10 cellular contexts compared by ENCODE assay signal in genomic region chr1:91731815-91732214, GRCh38.
DNase-seq lines count a peak whose midpoint lies in the region; ATAC-seq and TF ChIP-seq lines count a peak whose summit lies in the region.
"Had no signal": no experiment of that assay in that cellular context is flagged by ENCODE, and none has a peak within 500 bp of the region (broad histone marks: within the 10 kb centered on the region; RNA-seq: fewer than 3 reads in every experiment).

No MANE protein-coding gene starts in this region.

- POLR2A ChIA-PET in CD8-positive, alpha-beta T cell (lab: Charles Lee) = no interaction called here

- peak overlapping the region; percentile 37 for H3K27ac Mint-ChIP-seq in CD8-positive, alpha-beta T cell
- peak overlapping the region; percentile 27 for H3K27ac Mint-ChIP-seq in chondrocyte (ENCODE audit: unreplicated experiment)

- H3K9me3 ChIP-seq in CD8-positive, alpha-beta T cell (ENCODE audit: low read length) = no peaks in the 10 kb centered on the region
- H3K9me3 ChIP-seq in gastrocnemius medialis = no peaks in the 10 kb centered on the region
- H3K9me3 ChIP-seq: tibial artery had no signal

- no peaks in the 10 kb centered on the region for H3K36me3 ChIP-seq in CD8-positive, alpha-beta T cell (ENCODE audit: insufficient read depth, low read length)
- no peaks in the 10 kb centered on the region for H3K36me3 ChIP-seq in gastrocnemius medialis

- peak overlapping the region; percentile 44 for H3K4me3 Mint-ChIP-seq in CD8-positive, alpha-beta T cell
- no peak overlapping the region for H3K4me3 Mint-ChIP-seq in chondrocyte (ENCODE audit: unreplicated experiment)

- H3K9me3 Mint-ChIP-seq in CD8-positive, alpha-beta T cell = no peaks in the 10 kb centered on the region
- H3K9me3 Mint-ChIP-seq in chondrocyte (ENCODE audit: low read depth) = no peaks in the 10 kb centered on the region

- peaks cover 32% of the 10 kb centered on the region for H3K4me1 ChIP-seq in CD8-positive, alpha-beta T cell (ENCODE audit: insufficient read depth, low read length)
- peaks cover 57 to 62% of the 10 kb centered on the region in 2 donors for H3K4me1 ChIP-seq in gastrocnemius medialis

- intact Hi-C loops in CD8-positive, alpha-beta T cell (cut with DNase I, micrococcal nuclease) = loop anchor here in 1 of 2 experiments (5.0 kb wide), 1 partner anchor 70 kb away; no protein-coding TSS in a partner anchor
- intact Hi-C loops in gastrocnemius medialis (cut with DNase I; ENCODE audit: low total_unique reads) = loop anchor here (5.0 kb wide), 1 partner anchor 155 kb away; the partner anchor contains the start of gene TGFBR3

- H3K4me1 Mint-ChIP-seq in CD8-positive, alpha-beta T cell (ENCODE audit: low read depth) = peaks cover 51% of the 10 kb centered on the region
- H3K4me1 Mint-ChIP-seq in chondrocyte (ENCODE audit: low read depth) = peaks cover 31% of the 10 kb centered on the region

- H3K36me3 Mint-ChIP-seq in CD8-positive, alpha-beta T cell = peaks cover 30% of the 10 kb centered on the region
- no peaks in the 10 kb centered on the region for H3K36me3 Mint-ChIP-seq in chondrocyte (ENCODE audit: low read depth)

- in situ Hi-C loops in gastrocnemius medialis (cut with MboI; ENCODE audit: low sequenced_read_pairs in 4 of 4) (no loop called here), G401 (cut with HindIII; ENCODE audit: low sequenced_read_pairs) (no loop called here)

- H3K4me3 ChIP-seq in CD8-positive, alpha-beta T cell (ENCODE audit: low read depth, low read length) = no peak overlapping the region
- H3K4me3 ChIP-seq in gastrocnemius medialis = no peak overlapping the region
- H3K4me3 ChIP-seq: tibial artery had no signal

- TF ChIP-seq POLR2A in gastrocnemius medialis (IDR thresholded peaks at IDR 0.05) = no peak

- CTCF ChIA-PET in CD8-positive, alpha-beta T cell (lab: Charles Lee) = no interaction called here

- H3K27me3 ChIP-seq in CD8-positive, alpha-beta T cell (ENCODE audit: insufficient read depth, low read length) = no peaks in the 10 kb centered on the region
- no peaks in the 10 kb centered on the region for H3K27me3 ChIP-seq in gastrocnemius medialis
- H3K27me3 ChIP-seq: tibial artery had no signal

- no peaks in the 10 kb centered on the region for H3K27me3 Mint-ChIP-seq in CD8-positive, alpha-beta T cell (ENCODE audit: low read depth)
- no peaks in the 10 kb centered on the region for H3K27me3 Mint-ChIP-seq in chondrocyte (ENCODE audit: low read depth)

- peak; percentile 10 for ATAC-seq in CD8-positive, alpha-beta T cell
- ATAC-seq in gastrocnemius medialis = no peak
- no peak for ATAC-seq in HG02571 (IDR thresholded peaks at IDR 0.05; ENCODE audit: unreplicated experiment)
- ATAC-seq in GM18861 (IDR thresholded peaks at IDR 0.05; ENCODE audit: unreplicated experiment) = no peak

- no peak for TF ChIP-seq CTCF in CD8-positive, alpha-beta T cell (IDR thresholded peaks at IDR 0.05)
- TF ChIP-seq CTCF in chondrocyte (IDR thresholded peaks at IDR 0.05) = no peak
- TF ChIP-seq CTCF in gastrocnemius medialis (IDR thresholded peaks at IDR 0.05 in 4 of 5, conservative IDR thresholded peaks at IDR 0.05 in 1 of 5) = no peak

- no peak overlapping the region for H3K27ac ChIP-seq in CD8-positive, alpha-beta T cell (ENCODE audit: low read depth, low read length)
- peak overlapping the region; percentile 56 to 89 (median 64) for H3K27ac ChIP-seq in gastrocnemius medialis

- DNase-seq in CD8-positive, alpha-beta T cell = peak in 4 of 7 experiments; percentile 13 to 30 (median 18)
- peak; percentile 3 for DNase-seq in T follicular helper cell (ENCODE audit: low read depth)
- DNase-seq in chondrocyte (ENCODE audit: low spot score) = no peak
- DNase-seq in gastrocnemius medialis = no peak
- DNase-seq in G401 (ENCODE audit: low spot score) = no peak
- DNase-seq in NCI-H345 treated with DMSO at 0.1 percent for 48 hours (lab: John Stamatoyannopoulos, UW; ENCODE audit: unreplicated experiment) = no peak
- DNase-seq: NCI-H1092, tibial artery had no signal

Comparison
In these comparisons a context has a peak if more than half of its experiments do, and no peak if none do; other contexts are left out.
1. DNase-seq: peak in CD8-positive, alpha-beta T cell (4 of 7) and T follicular helper cell (single experiment); none in chondrocyte (single experiment), gastrocnemius medialis (0 of 2), G401 (single experiment) and NCI-H345 treated with DMSO at 0.1 percent for 48 hours (single experiment).